23 cellular contexts compared by ENCODE assay signal in genomic region chr1:62613890-62614289, GRCh38. TPM values are rescaled to one million over a fixed set of nuclear protein-coding genes. Genes with fewer than 3 reads are reported as not detected.
DNase-seq lines count a peak whose midpoint lies in the region; ATAC-seq and TF ChIP-seq lines count a peak whose summit lies in the region.
"Had no signal": no experiment of that assay in that cellular context is flagged by ENCODE, and none has a peak within 500 bp of the region (broad histone marks: within the 10 kb centered on the region; RNA-seq: fewer than 3 reads in every experiment).

No MANE protein-coding gene starts in this region.

- no peak overlapping the region for H3K4me3 ChIP-seq in CD8-positive, alpha-beta memory T cell (ENCODE audit: low read length)
- H3K4me3 ChIP-seq: cardiac muscle cell, vagina had no signal

- peak; percentile 13 for DNase-seq in GM03348 (ENCODE audit: low spot score)
- peak; percentile 9 for DNase-seq in amniotic stem cell (lab: John Stamatoyannopoulos, UW)
- DNase-seq in osteocyte (ENCODE audit: extremely low spot score, unreplicated experiment): no peak
- no peak for DNase-seq in endothelial cell (ENCODE audit: low spot score)
- no peak for DNase-seq in CD4-positive, alpha-beta T cell
- no peak for DNase-seq in CD8-positive, alpha-beta memory T cell
- DNase-seq: activated CD8-positive, alpha-beta T cell treated with anti-CD3 and anti-CD28 coated beads for 36 hours; activated naive CD8-positive, alpha-beta T cell treated with anti-CD3 and anti-CD28 coated beads, Interleukin-2, amount 10 ng/mL, durations not matched to agents 7 days and 5 days; activated T-cell treated with anti-CD3 and anti-CD28 coated beads, Interleukin-2, amount 50 U/mL, for 48 hours; Calu3; NCI-H1930; NCI-H510A treated with DMSO at 0.1 percent for 48 hours; nucleus accumbens; Right ventricle myocardium superior; WERI-Rb-1 had no signal

- intact Hi-C loops in CD4-positive, alpha-beta T cell (cut with DNase I, micrococcal nuclease): no loop called here

- no peaks in the 10 kb centered on the region for H3K36me3 ChIP-seq in CD8-positive, alpha-beta memory T cell (ENCODE audit: insufficient read depth, low read length)
- H3K36me3 ChIP-seq: vagina had no signal

- ATAC-seq in HG02678 (IDR thresholded peaks at IDR 0.05; ENCODE audit: unreplicated experiment): peak; percentile 6
- ATAC-seq in HG03095 (IDR thresholded peaks at IDR 0.05; ENCODE audit: unreplicated experiment): no peak
- ATAC-seq in CD4-positive, alpha-beta T cell (ENCODE audit: poor library complexity): no peak
- ATAC-seq: activated CD8-positive, alpha-beta T cell treated with anti-CD3 and anti-CD28 coated beads for 36 hours; esophagus mucosa; sciatic nerve had no signal

- CTCF ChIA-PET in CD4-positive, alpha-beta T cell (lab: Charles Lee): no interaction called here
- CTCF ChIA-PET in CD8-positive, alpha-beta memory T cell (lab: Charles Lee): no interaction called here

- no peaks in the 10 kb centered on the region for H3K27me3 ChIP-seq in CD4-positive, alpha-beta T cell (ENCODE audit: control insufficient read depth, insufficient read depth, low read length)
- H3K27me3 ChIP-seq in CD8-positive, alpha-beta memory T cell (ENCODE audit: insufficient read depth, low read length, poor library complexity, severe bottlenecking): no peaks in the 10 kb centered on the region
- H3K27me3 ChIP-seq: cardiac muscle cell, vagina had no signal

- POLR2A ChIA-PET in CD4-positive, alpha-beta T cell (lab: Charles Lee): no interaction called here
- POLR2A ChIA-PET in CD8-positive, alpha-beta memory T cell (lab: Charles Lee): no interaction called here

- H3K27ac Mint-ChIP-seq in osteocyte (ENCODE audit: unreplicated experiment): peak overlapping the region; percentile 66
- no peak overlapping the region for H3K27ac Mint-ChIP-seq in endothelial cell (ENCODE audit: unreplicated experiment)
- H3K27ac Mint-ChIP-seq in CD4-positive, alpha-beta T cell: no peak overlapping the region
- no peak overlapping the region for H3K27ac Mint-ChIP-seq in CD8-positive, alpha-beta memory T cell
- H3K27ac Mint-ChIP-seq: activated CD8-positive, alpha-beta T cell treated with anti-CD3 and anti-CD28 coated beads for 36 hours; activated naive CD8-positive, alpha-beta T cell treated with anti-CD3 and anti-CD28 coated beads, Interleukin-2, amount 10 ng/mL, durations not matched to agents 7 days and 5 days; T-helper 1 cell treated with Interleukin-12 subunit alpha and Interleukin-12 subunit beta and Interleukin-4 antibody, amounts not matched to agents 30 μg/mL and 1 μg/mL, for 36 hours had no signal

- no peak for TF ChIP-seq CTCF in osteocyte (IDR thresholded peaks at IDR 0.05)
- TF ChIP-seq CTCF in endothelial cell (IDR thresholded peaks at IDR 0.05; ENCODE audit: unreplicated experiment): no peak
- TF ChIP-seq CTCF in CD4-positive, alpha-beta T cell (IDR thresholded peaks at IDR 0.05): no peak

- H3K4me1 Mint-ChIP-seq in osteocyte (ENCODE audit: unreplicated experiment) (peaks cover 25% of the 10 kb centered on the region), endothelial cell (ENCODE audit: unreplicated experiment) (no peaks in the 10 kb centered on the region)
- no peaks in the 10 kb centered on the region for H3K4me1 Mint-ChIP-seq in CD4-positive, alpha-beta T cell (ENCODE audit: low read depth)
- no peaks in the 10 kb centered on the region for H3K4me1 Mint-ChIP-seq in CD8-positive, alpha-beta memory T cell
- H3K4me1 Mint-ChIP-seq: activated naive CD8-positive, alpha-beta T cell treated with anti-CD3 and anti-CD28 coated beads, Interleukin-2, amount 10 ng/mL, durations not matched to agents 7 days and 5 days had no signal

- H3K36me3 Mint-ChIP-seq in osteocyte (ENCODE audit: unreplicated experiment) (peaks cover 32% of the 10 kb centered on the region), endothelial cell (ENCODE audit: low read depth, unreplicated experiment) (no peaks in the 10 kb centered on the region)
- H3K36me3 Mint-ChIP-seq in CD4-positive, alpha-beta T cell (ENCODE audit: low read depth): peaks cover 21% of the 10 kb centered on the region
- peaks cover 5 to 22% (median 13%) of the 10 kb centered on the region in 3 donors for H3K36me3 Mint-ChIP-seq in CD8-positive, alpha-beta memory T cell
- H3K36me3 Mint-ChIP-seq: activated naive CD8-positive, alpha-beta T cell treated with anti-CD3 and anti-CD28 coated beads, Interleukin-2, amount 10 ng/mL, durations not matched to agents 7 days and 5 days had no signal

- H3K9me3 Mint-ChIP-seq in osteocyte (ENCODE audit: unreplicated experiment): no peaks in the 10 kb centered on the region
- H3K9me3 Mint-ChIP-seq in endothelial cell (ENCODE audit: unreplicated experiment): no peaks in the 10 kb centered on the region
- H3K9me3 Mint-ChIP-seq in CD4-positive, alpha-beta T cell: no peaks in the 10 kb centered on the region
- no peaks in the 10 kb centered on the region for H3K9me3 Mint-ChIP-seq in CD8-positive, alpha-beta memory T cell
- H3K9me3 Mint-ChIP-seq: activated CD8-positive, alpha-beta T cell treated with anti-CD3 and anti-CD28 coated beads for 36 hours; activated naive CD8-positive, alpha-beta T cell treated with anti-CD3 and anti-CD28 coated beads, Interleukin-2, amount 10 ng/mL, durations not matched to agents 7 days and 5 days; T-helper 1 cell treated with Interleukin-12 subunit alpha and Interleukin-12 subunit beta and Interleukin-4 antibody, amounts not matched to agents 30 μg/mL and 1 μg/mL, for 36 hours had no signal

- no peaks in the 10 kb centered on the region for H3K4me1 ChIP-seq in CD8-positive, alpha-beta memory T cell (ENCODE audit: insufficient read depth, low read length)
- H3K4me1 ChIP-seq: vagina had no signal

- H3K27me3 Mint-ChIP-seq in osteocyte (ENCODE audit: unreplicated experiment) (no peaks in the 10 kb centered on the region), endothelial cell (ENCODE audit: unreplicated experiment) (no peaks in the 10 kb centered on the region)
- H3K27me3 Mint-ChIP-seq in CD4-positive, alpha-beta T cell: no peaks in the 10 kb centered on the region
- no peaks in the 10 kb centered on the region for H3K27me3 Mint-ChIP-seq in CD8-positive, alpha-beta memory T cell
- H3K27me3 Mint-ChIP-seq: activated CD8-positive, alpha-beta T cell treated with anti-CD3 and anti-CD28 coated beads for 36 hours; activated naive CD8-positive, alpha-beta T cell treated with anti-CD3 and anti-CD28 coated beads, Interleukin-2, amount 10 ng/mL, durations not matched to agents 7 days and 5 days had no signal

- H3K4me3 Mint-ChIP-seq in osteocyte (ENCODE audit: unreplicated experiment) (no peak overlapping the region), endothelial cell (ENCODE audit: unreplicated experiment) (no peak overlapping the region)
- no peak overlapping the region for H3K4me3 Mint-ChIP-seq in CD4-positive, alpha-beta T cell
- H3K4me3 Mint-ChIP-seq in CD8-positive, alpha-beta memory T cell: no peak overlapping the region
- H3K4me3 Mint-ChIP-seq: activated CD8-positive, alpha-beta T cell treated with anti-CD3 and anti-CD28 coated beads for 36 hours; activated naive CD8-positive, alpha-beta T cell treated with anti-CD3 and anti-CD28 coated beads, Interleukin-2, amount 10 ng/mL, durations not matched to agents 7 days and 5 days; T-helper 1 cell treated with Interleukin-12 subunit alpha and Interleukin-12 subunit beta and Interleukin-4 antibody, amounts not matched to agents 30 μg/mL and 1 μg/mL, for 36 hours had no signal

- H3K9me3 ChIP-seq in CD4-positive, alpha-beta T cell (ENCODE audit: control insufficient read depth, low read length): no peaks in the 10 kb centered on the region
- no peaks in the 10 kb centered on the region for H3K9me3 ChIP-seq in CD8-positive, alpha-beta memory T cell (ENCODE audit: low read length)
- H3K9me3 ChIP-seq: vagina had no signal

- H3K27ac ChIP-seq in CD4-positive, alpha-beta T cell (ENCODE audit: low read depth, low read length): no peak overlapping the region
- H3K27ac ChIP-seq in CD8-positive, alpha-beta memory T cell (ENCODE audit: low read depth, low read length): no peak overlapping the region
- H3K27ac ChIP-seq: cardiac muscle cell, vagina, WERI-Rb-1 had no signal

RNA-seq across cellular contexts. Expression of gene ANGPTL3, which starts 16.6 kb away (rescaled TPM):
- not detected in 2 replicates for total RNA-seq in osteocyte
- not detected for total RNA-seq in endothelial cell (ENCODE audit: unreplicated experiment)
- total RNA-seq in CD4-positive, alpha-beta T cell: not detected
- not detected for total RNA-seq in CD8-positive, alpha-beta memory T cell
- not detected for polyA plus RNA-seq in CD8-positive, alpha-beta memory T cell
- total RNA-seq: activated CD8-positive, alpha-beta T cell treated with anti-CD3 and anti-CD28 coated beads for 36 hours; activated naive CD8-positive, alpha-beta T cell treated with anti-CD3 and anti-CD28 coated beads, Interleukin-2, amount 10 ng/mL, durations not matched to agents 7 days and 5 days; Calu3; cardiac muscle cell; esophagus mucosa; H1; Right ventricle myocardium superior; sciatic nerve; vagina had no signal
- polyA plus RNA-seq: H1 had no signal

Comparison
In these comparisons a context has a peak if more than half of its experiments do, and no peak if none do; other contexts are left out.
1. DNase-seq: peak in GM03348 (single experiment) and amniotic stem cell (single experiment); none in osteocyte (single experiment), endothelial cell (single experiment), CD4-positive, alpha-beta T cell (0 of 10) and CD8-positive, alpha-beta memory T cell (0 of 5).